ENCODE assay signal across 2 cellular contexts in the genomic region with DNA sequence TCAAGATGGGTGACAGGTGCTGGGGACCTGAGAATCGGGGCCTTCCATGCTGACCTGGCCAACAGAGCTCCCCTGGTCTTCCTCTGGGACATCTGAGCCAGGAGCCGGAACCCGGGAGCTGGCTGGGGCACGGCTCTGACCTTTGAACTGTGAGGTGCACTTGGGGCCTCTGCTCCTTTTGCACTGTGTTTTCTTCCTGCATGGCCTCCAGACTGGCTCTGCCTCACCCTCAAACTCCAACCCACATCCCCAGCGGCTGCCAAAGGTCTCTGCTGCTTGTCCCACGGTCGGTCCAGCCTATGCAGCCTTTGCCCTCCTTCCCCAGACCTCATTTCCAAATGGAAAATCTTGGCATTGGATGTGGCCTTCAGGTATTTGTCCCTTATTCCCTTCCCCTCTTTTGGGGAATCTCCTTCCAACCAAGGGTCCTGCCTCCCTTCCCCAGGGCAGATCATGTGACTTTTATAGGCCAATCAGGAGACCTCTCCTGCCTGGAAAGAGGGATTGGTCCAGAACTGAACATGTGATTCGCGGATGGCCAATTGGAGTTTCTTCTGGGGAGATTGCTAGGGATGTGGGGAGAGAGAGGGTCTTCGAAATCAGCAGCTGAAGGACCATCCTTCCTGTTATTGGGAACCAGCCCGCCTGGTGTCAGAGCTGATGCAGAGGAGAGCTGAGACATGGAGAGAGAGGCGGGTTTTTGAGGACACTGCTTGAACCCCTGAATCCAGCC.
TF ChIP-seq lines count a peak whose summit lies in the region.

No MANE protein-coding gene starts in this region.

TF ChIP-seq in K562, 482 proteins besides CTCF, POLR2A, EP300 and RAD21 (continued from another document):
- TF ChIP-seq, protein P1, sequence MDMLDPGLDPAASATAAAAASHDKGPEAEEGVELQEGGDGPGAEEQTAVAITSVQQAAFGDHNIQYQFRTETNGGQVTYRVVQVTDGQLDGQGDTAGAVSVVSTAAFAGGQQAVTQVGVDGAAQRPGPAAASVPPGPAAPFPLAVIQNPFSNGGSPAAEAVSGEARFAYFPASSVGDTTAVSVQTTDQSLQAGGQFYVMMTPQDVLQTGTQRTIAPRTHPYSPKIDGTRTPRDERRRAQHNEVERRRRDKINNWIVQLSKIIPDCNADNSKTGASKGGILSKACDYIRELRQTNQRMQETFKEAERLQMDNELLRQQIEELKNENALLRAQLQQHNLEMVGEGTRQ (CRISPR knock-in tag; IDR thresholded peaks at IDR 0.05), result peak; percentile 70
- TF ChIP-seq ZNF764 (CRISPR knock-in tag; IDR thresholded peaks at IDR 0.05; ENCODE audit: low read depth) (no peak), RAD51 (IDR thresholded peaks at IDR 0.05; ENCODE audit: borderline replicate concordance, low read depth) (peak; percentile 84), NR2F6 (CRISPR knock-in tag; IDR thresholded peaks at IDR 0.05) (no peak), ZFP30 (CRISPR knock-in tag; IDR thresholded peaks at IDR 0.05; ENCODE audit: borderline replicate concordance) (no peak), ZNF699 (CRISPR knock-in tag; IDR thresholded peaks at IDR 0.05; ENCODE audit: insufficient replicate concordance) (no peak), IFI16 (CRISPR knock-in tag; IDR thresholded peaks at IDR 0.05) (no peak), ZNF263 (CRISPR knock-in tag; IDR thresholded peaks at IDR 0.05; ENCODE audit: borderline replicate concordance) (no peak), CBX5 (IDR thresholded peaks at IDR 0.05; ENCODE audit: borderline replicate concordance, low read depth) (no peak)
- TF ChIP-seq, protein P2, sequence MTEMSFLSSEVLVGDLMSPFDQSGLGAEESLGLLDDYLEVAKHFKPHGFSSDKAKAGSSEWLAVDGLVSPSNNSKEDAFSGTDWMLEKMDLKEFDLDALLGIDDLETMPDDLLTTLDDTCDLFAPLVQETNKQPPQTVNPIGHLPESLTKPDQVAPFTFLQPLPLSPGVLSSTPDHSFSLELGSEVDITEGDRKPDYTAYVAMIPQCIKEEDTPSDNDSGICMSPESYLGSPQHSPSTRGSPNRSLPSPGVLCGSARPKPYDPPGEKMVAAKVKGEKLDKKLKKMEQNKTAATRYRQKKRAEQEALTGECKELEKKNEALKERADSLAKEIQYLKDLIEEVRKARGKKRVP (CRISPR knock-in tag; IDR thresholded peaks at IDR 0.05), result no peak

TF ChIP-seq in HepG2, 621 proteins besides CTCF, POLR2A, EP300 and RAD21 (continued from another document and continues in another):
- TF ChIP-seq, protein P3, sequence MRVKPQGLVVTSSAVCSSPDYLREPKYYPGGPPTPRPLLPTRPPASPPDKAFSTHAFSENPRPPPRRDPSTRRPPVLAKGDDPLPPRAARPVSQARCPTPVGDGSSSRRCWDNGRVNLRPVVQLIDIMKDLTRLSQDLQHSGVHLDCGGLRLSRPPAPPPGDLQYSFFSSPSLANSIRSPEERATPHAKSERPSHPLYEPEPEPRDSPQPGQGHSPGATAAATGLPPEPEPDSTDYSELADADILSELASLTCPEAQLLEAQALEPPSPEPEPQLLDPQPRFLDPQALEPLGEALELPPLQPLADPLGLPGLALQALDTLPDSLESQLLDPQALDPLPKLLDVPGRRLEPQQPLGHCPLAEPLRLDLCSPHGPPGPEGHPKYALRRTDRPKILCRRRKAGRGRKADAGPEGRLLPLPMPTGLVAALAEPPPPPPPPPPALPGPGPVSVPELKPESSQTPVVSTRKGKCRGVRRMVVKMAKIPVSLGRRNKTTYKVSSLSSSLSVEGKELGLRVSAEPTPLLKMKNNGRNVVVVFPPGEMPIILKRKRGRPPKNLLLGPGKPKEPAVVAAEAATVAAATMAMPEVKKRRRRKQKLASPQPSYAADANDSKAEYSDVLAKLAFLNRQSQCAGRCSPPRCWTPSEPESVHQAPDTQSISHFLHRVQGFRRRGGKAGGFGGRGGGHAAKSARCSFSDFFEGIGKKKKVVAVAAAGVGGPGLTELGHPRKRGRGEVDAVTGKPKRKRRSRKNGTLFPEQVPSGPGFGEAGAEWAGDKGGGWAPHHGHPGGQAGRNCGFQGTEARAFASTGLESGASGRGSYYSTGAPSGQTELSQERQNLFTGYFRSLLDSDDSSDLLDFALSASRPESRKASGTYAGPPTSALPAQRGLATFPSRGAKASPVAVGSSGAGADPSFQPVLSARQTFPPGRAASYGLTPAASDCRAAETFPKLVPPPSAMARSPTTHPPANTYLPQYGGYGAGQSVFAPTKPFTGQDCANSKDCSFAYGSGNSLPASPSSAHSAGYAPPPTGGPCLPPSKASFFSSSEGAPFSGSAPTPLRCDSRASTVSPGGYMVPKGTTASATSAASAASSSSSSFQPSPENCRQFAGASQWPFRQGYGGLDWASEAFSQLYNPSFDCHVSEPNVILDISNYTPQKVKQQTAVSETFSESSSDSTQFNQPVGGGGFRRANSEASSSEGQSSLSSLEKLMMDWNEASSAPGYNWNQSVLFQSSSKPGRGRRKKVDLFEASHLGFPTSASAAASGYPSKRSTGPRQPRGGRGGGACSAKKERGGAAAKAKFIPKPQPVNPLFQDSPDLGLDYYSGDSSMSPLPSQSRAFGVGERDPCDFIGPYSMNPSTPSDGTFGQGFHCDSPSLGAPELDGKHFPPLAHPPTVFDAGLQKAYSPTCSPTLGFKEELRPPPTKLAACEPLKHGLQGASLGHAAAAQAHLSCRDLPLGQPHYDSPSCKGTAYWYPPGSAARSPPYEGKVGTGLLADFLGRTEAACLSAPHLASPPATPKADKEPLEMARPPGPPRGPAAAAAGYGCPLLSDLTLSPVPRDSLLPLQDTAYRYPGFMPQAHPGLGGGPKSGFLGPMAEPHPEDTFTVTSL (CRISPR knock-in tag; IDR thresholded peaks at IDR 0.05; ENCODE audit: borderline replicate concordance), result 0 out of 2 replicates have a peak, but pooled peaks have one; percentile 26
- 0 out of 2 replicates have a peak, but pooled peaks have one; percentile 28 for TF ChIP-seq GATAD2A (CRISPR knock-in tag; IDR thresholded peaks at IDR 0.05)
- no peak for TF ChIP-seq SSRP1 (CRISPR knock-in tag; IDR thresholded peaks at IDR 0.05)
- TF ChIP-seq, protein P4, sequence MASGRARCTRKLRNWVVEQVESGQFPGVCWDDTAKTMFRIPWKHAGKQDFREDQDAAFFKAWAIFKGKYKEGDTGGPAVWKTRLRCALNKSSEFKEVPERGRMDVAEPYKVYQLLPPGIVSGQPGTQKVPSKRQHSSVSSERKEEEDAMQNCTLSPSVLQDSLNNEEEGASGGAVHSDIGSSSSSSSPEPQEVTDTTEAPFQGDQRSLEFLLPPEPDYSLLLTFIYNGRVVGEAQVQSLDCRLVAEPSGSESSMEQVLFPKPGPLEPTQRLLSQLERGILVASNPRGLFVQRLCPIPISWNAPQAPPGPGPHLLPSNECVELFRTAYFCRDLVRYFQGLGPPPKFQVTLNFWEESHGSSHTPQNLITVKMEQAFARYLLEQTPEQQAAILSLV (CRISPR knock-in tag; IDR thresholded peaks at IDR 0.05; ENCODE audit: borderline replicate concordance), result peak; percentile 52; the same call in 1 of the 2 replicates
- peak; percentile 83; the same call in 1 of the 2 replicates for TF ChIP-seq PHF21A (CRISPR knock-in tag; IDR thresholded peaks at IDR 0.05)
- TF ChIP-seq, protein P5, sequence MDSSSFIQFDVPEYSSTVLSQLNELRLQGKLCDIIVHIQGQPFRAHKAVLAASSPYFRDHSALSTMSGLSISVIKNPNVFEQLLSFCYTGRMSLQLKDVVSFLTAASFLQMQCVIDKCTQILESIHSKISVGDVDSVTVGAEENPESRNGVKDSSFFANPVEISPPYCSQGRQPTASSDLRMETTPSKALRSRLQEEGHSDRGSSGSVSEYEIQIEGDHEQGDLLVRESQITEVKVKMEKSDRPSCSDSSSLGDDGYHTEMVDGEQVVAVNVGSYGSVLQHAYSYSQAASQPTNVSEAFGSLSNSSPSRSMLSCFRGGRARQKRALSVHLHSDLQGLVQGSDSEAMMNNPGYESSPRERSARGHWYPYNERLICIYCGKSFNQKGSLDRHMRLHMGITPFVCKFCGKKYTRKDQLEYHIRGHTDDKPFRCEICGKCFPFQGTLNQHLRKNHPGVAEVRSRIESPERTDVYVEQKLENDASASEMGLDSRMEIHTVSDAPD (CRISPR knock-in tag; IDR thresholded peaks at IDR 0.05), result no peak
- TF ChIP-seq ZNF451 (CRISPR knock-in tag; IDR thresholded peaks at IDR 0.05), result no peak
- TF ChIP-seq, protein P6, sequence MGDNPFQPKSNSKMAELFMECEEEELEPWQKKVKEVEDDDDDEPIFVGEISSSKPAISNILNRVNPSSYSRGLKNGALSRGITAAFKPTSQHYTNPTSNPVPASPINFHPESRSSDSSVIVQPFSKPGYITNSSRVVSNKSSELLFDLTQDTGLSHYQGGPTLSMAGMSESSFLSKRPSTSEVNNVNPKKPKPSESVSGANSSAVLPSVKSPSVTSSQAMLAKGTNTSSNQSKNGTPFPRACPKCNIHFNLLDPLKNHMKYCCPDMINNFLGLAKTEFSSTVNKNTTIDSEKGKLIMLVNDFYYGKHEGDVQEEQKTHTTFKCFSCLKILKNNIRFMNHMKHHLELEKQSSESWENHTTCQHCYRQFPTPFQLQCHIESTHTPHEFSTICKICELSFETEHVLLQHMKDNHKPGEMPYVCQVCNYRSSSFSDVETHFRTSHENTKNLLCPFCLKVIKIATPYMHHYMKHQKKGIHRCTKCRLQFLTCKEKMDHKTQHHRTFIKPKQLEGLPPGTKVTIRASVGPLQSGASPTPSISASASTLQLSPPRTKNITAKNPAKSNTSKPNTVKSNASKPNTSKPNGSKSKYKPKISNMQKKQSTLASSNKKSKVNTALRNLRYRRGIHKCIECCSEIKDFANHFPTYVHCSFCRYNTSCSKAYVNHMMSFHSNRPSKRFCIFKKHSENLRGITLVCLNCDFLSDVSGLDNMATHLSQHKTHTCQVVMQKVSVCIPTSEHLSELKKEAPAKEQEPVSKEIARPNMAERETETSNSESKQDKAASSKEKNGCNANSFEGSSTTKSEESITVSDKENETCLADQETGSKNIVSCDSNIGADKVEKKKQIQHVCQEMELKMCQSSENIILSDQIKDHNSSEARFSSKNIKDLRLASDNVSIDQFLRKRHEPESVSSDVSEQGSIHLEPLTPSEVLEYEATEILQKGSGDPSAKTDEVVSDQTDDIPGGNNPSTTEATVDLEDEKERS (CRISPR knock-in tag; IDR thresholded peaks at IDR 0.05), result no peak
- TF ChIP-seq SOX6 (IDR thresholded peaks at IDR 0.05), result no peak
- TF ChIP-seq SOX6 (CRISPR knock-in tag; IDR thresholded peaks at IDR 0.05), result peak; percentile 51
- TF ChIP-seq RXRB (CRISPR knock-in tag; IDR thresholded peaks at IDR 0.05; ENCODE audit: borderline replicate concordance), result 0 out of 2 replicates have a peak, but pooled peaks have one; percentile 16
- peak; percentile 84 for TF ChIP-seq HNF4G (IDR thresholded peaks at IDR 0.05; ENCODE audit: borderline replicate concordance, low read depth, low read length)
- TF ChIP-seq HNF4G (CRISPR knock-in tag; IDR thresholded peaks at IDR 0.05; ENCODE audit: borderline replicate concordance, low read depth), result peak; percentile 40; the same call in 1 of the 2 replicates
- TF ChIP-seq, protein P7, sequence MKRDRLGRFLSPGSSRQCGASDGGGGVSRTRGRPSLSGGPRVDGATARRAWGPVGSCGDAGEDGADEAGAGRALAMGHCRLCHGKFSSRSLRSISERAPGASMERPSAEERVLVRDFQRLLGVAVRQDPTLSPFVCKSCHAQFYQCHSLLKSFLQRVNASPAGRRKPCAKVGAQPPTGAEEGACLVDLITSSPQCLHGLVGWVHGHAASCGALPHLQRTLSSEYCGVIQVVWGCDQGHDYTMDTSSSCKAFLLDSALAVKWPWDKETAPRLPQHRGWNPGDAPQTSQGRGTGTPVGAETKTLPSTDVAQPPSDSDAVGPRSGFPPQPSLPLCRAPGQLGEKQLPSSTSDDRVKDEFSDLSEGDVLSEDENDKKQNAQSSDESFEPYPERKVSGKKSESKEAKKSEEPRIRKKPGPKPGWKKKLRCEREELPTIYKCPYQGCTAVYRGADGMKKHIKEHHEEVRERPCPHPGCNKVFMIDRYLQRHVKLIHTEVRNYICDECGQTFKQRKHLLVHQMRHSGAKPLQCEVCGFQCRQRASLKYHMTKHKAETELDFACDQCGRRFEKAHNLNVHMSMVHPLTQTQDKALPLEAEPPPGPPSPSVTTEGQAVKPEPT (CRISPR knock-in tag; IDR thresholded peaks at IDR 0.05; ENCODE audit: low read depth), result no peak
- peak; percentile 58; the same call in 1 of the 2 replicates for TF ChIP-seq NFKB2 (CRISPR knock-in tag; IDR thresholded peaks at IDR 0.05; ENCODE audit: borderline replicate concordance)
- TF ChIP-seq ZNF670 (CRISPR knock-in tag; IDR thresholded peaks at IDR 0.05; ENCODE audit: borderline replicate concordance), result no peak
- TF ChIP-seq, protein P8, sequence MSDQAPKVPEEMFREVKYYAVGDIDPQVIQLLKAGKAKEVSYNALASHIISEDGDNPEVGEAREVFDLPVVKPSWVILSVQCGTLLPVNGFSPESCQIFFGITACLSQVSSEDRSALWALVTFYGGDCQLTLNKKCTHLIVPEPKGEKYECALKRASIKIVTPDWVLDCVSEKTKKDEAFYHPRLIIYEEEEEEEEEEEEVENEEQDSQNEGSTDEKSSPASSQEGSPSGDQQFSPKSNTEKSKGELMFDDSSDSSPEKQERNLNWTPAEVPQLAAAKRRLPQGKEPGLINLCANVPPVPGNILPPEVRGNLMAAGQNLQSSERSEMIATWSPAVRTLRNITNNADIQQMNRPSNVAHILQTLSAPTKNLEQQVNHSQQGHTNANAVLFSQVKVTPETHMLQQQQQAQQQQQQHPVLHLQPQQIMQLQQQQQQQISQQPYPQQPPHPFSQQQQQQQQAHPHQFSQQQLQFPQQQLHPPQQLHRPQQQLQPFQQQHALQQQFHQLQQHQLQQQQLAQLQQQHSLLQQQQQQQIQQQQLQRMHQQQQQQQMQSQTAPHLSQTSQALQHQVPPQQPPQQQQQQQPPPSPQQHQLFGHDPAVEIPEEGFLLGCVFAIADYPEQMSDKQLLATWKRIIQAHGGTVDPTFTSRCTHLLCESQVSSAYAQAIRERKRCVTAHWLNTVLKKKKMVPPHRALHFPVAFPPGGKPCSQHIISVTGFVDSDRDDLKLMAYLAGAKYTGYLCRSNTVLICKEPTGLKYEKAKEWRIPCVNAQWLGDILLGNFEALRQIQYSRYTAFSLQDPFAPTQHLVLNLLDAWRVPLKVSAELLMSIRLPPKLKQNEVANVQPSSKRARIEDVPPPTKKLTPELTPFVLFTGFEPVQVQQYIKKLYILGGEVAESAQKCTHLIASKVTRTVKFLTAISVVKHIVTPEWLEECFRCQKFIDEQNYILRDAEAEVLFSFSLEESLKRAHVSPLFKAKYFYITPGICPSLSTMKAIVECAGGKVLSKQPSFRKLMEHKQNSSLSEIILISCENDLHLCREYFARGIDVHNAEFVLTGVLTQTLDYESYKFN (CRISPR knock-in tag; conservative IDR thresholded peaks at IDR 0.05), result peak; percentile 60
- no peak for TF ChIP-seq ZNF577 (CRISPR knock-in tag; IDR thresholded peaks at IDR 0.05; ENCODE audit: borderline replicate concordance, low read depth)
- no peak for TF ChIP-seq ZNF468 (CRISPR knock-in tag; IDR thresholded peaks at IDR 0.05)
- TF ChIP-seq, protein P9, sequence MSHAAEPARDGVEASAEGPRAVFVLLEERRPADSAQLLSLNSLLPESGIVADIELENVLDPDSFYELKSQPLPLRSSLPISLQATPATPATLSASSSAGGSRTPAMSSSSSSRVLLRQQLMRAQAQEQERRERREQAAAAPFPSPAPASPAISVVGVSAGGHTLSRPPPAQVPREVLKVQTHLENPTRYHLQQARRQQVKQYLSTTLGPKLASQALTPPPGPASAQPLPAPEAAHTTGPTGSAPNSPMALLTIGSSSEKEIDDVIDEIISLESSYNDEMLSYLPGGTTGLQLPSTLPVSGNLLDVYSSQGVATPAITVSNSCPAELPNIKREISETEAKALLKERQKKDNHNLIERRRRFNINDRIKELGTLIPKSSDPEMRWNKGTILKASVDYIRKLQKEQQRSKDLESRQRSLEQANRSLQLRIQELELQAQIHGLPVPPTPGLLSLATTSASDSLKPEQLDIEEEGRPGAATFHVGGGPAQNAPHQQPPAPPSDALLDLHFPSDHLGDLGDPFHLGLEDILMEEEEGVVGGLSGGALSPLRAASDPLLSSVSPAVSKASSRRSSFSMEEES (CRISPR knock-in tag; IDR thresholded peaks at IDR 0.05), result no peak
- no peak for TF ChIP-seq SYNCRIP (IDR thresholded peaks at IDR 0.05; ENCODE audit: insufficient read depth, low read depth, low read length)
